ENCODE assay signal across 29 cellular contexts in the genomic region with DNA sequence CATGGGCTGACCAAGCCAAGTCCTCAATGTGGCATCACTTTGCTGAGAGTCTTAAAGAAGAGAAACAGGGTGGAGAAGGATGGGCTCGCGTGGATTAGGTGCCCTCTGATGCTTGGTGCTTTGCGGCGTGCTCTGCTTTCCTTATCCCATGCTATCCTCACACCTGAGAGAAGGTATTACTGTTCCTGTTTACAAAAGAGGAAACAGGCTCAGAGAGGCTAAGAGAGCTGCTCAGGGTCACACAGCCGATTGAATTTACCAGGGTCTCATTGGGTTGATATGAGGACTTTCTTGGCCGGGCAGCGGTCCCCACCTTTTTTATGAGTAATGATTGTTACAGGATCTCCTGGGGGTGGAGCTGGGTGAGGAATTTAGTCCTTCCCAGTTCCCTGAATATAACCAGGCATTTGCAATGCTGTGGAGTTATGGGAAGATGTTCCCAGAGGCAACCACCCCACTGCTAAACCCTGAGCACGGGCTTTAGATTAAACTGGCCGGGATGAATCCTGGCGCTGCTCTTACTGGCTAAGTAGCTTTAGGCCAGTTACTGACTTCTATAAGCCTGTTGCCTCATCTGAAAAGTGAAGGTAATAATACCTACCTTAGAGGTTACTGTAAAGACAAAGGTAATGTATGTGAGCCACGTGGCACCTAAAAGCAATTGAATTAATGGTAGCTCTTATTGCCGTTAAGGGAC. TPM values are rescaled to one million over a fixed set of nuclear protein-coding genes. Genes with fewer than 3 reads are reported as not detected.
DNase-seq lines count a peak whose midpoint lies in the region; ATAC-seq and TF ChIP-seq lines count a peak whose summit lies in the region.
"Had no signal": no experiment of that assay in that cellular context is flagged by ENCODE, and none has a peak within 500 bp of the region (broad histone marks: within the 10 kb centered on the region; RNA-seq: fewer than 3 reads in every experiment).

No MANE protein-coding gene starts in this region.

- H3K4me3 Mint-ChIP-seq in neural crest cell: no peak overlapping the region
- H3K4me3 Mint-ChIP-seq: CD4-positive, alpha-beta T cell; T-helper 1 cell treated with Interleukin-12 subunit alpha and Interleukin-12 subunit beta and Interleukin-4 antibody, amounts not matched to agents 30 μg/mL and 1 μg/mL, for 36 hours had no signal

- H3K36me3 Mint-ChIP-seq in neural crest cell (ENCODE audit: low read depth): no peaks in the 10 kb centered on the region

- intact Hi-C loops in Right ventricle myocardium superior (cut with DNase I) (no loop called here), cardiac septum (cut with DNase I) (no loop called here)

- H3K9me3 Mint-ChIP-seq in neural crest cell: no peaks in the 10 kb centered on the region
- H3K9me3 Mint-ChIP-seq: CD4-positive, alpha-beta T cell; T-helper 1 cell treated with Interleukin-12 subunit alpha and Interleukin-12 subunit beta and Interleukin-4 antibody, amounts not matched to agents 30 μg/mL and 1 μg/mL, for 36 hours had no signal

- H3K27ac ChIP-seq in WERI-Rb-1: no peak overlapping the region
- H3K27ac ChIP-seq: HL-60 had no signal

- H3K9me3 ChIP-seq in WERI-Rb-1 (ENCODE audit: severe bottlenecking): no peaks in the 10 kb centered on the region
- H3K9me3 ChIP-seq: SK-N-SH had no signal

- H3K27me3 Mint-ChIP-seq in neural crest cell (ENCODE audit: low read depth): peaks cover 8% of the 10 kb centered on the region

- H3K36me3 ChIP-seq in WERI-Rb-1: no peaks in the 10 kb centered on the region

- H3K27me3 ChIP-seq in WERI-Rb-1 (ENCODE audit: insufficient read depth, low read depth, severe bottlenecking): no peaks in the 10 kb centered on the region

- DNase-seq in Right ventricle myocardium superior: peak; percentile 24
- DNase-seq in cardiac septum (ENCODE audit: low spot score): no peak
- peak; percentile 79 for DNase-seq in NCI-H82 (lab: John Stamatoyannopoulos, UW)
- peak; percentile 93 for DNase-seq in WERI-Rb-1
- DNase-seq in neural crest cell (ENCODE audit: low read depth, low spot score): no peak
- DNase-seq in NCI-H2107 (lab: John Stamatoyannopoulos, UW): no peak
- no peak for DNase-seq in NCI-H2171 treated with DMSO at 0.1 percent for 48 hours (lab: John Stamatoyannopoulos, UW)
- DNase-seq: CD4-positive, alpha-beta T cell; COR-L47; EL; GDM1; MM.1S; NCI-H1048; NCI-H1417; NCI-H1694; NCI-H2029 treated with DMSO at 0.1 percent for 48 hours; NCI-H226; NCI-H510A; RPMI8226; SK-N-SH; SW 1271 had no signal

- TF ChIP-seq CTCF in WERI-Rb-1 (IDR thresholded peaks at IDR 0.05; ENCODE audit: low read depth, low read length) (no peak), neural crest cell (conservative IDR thresholded peaks at IDR 0.05) (no peak)

- no peak overlapping the region for H3K4me3 ChIP-seq in WERI-Rb-1 (ENCODE audit: low read depth, low read length)
- H3K4me3 ChIP-seq: GM12878 had no signal

- H3K27ac Mint-ChIP-seq in neural crest cell (ENCODE audit: unreplicated experiment): peak overlapping the region; percentile 19
- H3K27ac Mint-ChIP-seq: CD4-positive, alpha-beta T cell; T-helper 1 cell treated with Interleukin-12 subunit alpha and Interleukin-12 subunit beta and Interleukin-4 antibody, amounts not matched to agents 30 μg/mL and 1 μg/mL, for 36 hours had no signal

- ATAC-seq in Right ventricle myocardium superior (ENCODE audit: poor library complexity): no peak
- no peak for ATAC-seq in HG03025 (IDR thresholded peaks at IDR 0.05; ENCODE audit: low FRiP score, unreplicated experiment)
- ATAC-seq: GM12878, HCT116 had no signal

- no peaks in the 10 kb centered on the region for H3K4me1 Mint-ChIP-seq in neural crest cell

RNA-seq across cellular contexts. Expression of a gene that starts 4.5 kb away (rescaled TPM):
- total RNA-seq in Right ventricle myocardium superior (not detected), cardiac septum (not detected), neural crest cell (not detected in 2 replicates)
- total RNA-seq: A172, GM12878, H4, LHCN-M2 had no signal

RNA-seq across cellular contexts. Expression of a gene that starts 10.2 kb away (rescaled TPM):
- not detected for total RNA-seq in Right ventricle myocardium superior
- 0.19 TPM for total RNA-seq in cardiac septum
- total RNA-seq in neural crest cell: 0.07 TPM in 2 replicates
- total RNA-seq: A172; CD4-positive, alpha-beta T cell; H4 had no signal

RNA-seq across cellular contexts. Expression of a gene that starts 31.8 kb away (rescaled TPM):
- total RNA-seq in Right ventricle myocardium superior (20.7 TPM), cardiac septum (25.0 TPM), neural crest cell (78.1 and 89.4 TPM in 2 replicates)

Comparison
In these comparisons a context has a peak if more than half of its experiments do, and no peak if none do; other contexts are left out.
1. DNase-seq: peak in Right ventricle myocardium superior (single experiment), NCI-H82 (single experiment) and WERI-Rb-1 (single experiment); none in cardiac septum (single experiment), neural crest cell (single experiment), NCI-H2107 (single experiment) and NCI-H2171 treated with DMSO at 0.1 percent for 48 hours (single experiment).